Comparison of ENCODE assay signal across 24 cellular contexts in genomic region chr15:68990755-68991500, GRCh38. TPM values are rescaled to one million over a fixed set of nuclear protein-coding genes. Genes with fewer than 3 reads are reported as not detected.
DNase-seq lines count a peak whose midpoint lies in the region; ATAC-seq and TF ChIP-seq lines count a peak whose summit lies in the region.
"Had no signal": no experiment of that assay in that cellular context is flagged by ENCODE, and none has a peak within 500 bp of the region (broad histone marks: within the 10 kb centered on the region; RNA-seq: fewer than 3 reads in every experiment).

No MANE protein-coding gene starts in this region.

- no peak for ATAC-seq in activated CD4-positive, CD25-positive, alpha-beta regulatory T cell treated with anti-CD3 and anti-CD28 coated beads, Interleukin-2, amount 50 U/mL, for 24 hours
- ATAC-seq: activated T-cell treated with anti-CD3 and anti-CD28 coated beads, Interleukin-2, amount 50 U/mL, for 72 hours had no signal

- H3K9me3 Mint-ChIP-seq in brain = peaks cover 0 to 8% (median 0%) of the 10 kb centered on the region in 5 experiments
- H3K9me3 Mint-ChIP-seq: activated CD4-positive, alpha-beta T cell treated with anti-CD3 and anti-CD28 coated beads, Interleukin-2, amount 10 ng/mL, durations not matched to agents 7 days and 5 days; activated naive CD4-positive, alpha-beta T cell treated with anti-CD3 and anti-CD28 coated beads, Interleukin-2, amount 50 U/mL, for 24 hours; activated T-cell treated with anti-CD3 and anti-CD28 coated beads, Interleukin-2, amount 50 U/mL, for 72 hours; HFFc6; memory B cell had no signal

- peaks cover 39% of the 10 kb centered on the region for H3K4me1 Mint-ChIP-seq in brain
- H3K4me1 Mint-ChIP-seq: activated CD4-positive, alpha-beta T cell treated with anti-CD3 and anti-CD28 coated beads, Interleukin-2, amount 10 ng/mL, durations not matched to agents 7 days and 5 days; activated naive CD4-positive, alpha-beta T cell treated with anti-CD3 and anti-CD28 coated beads, Interleukin-2, amount 50 U/mL, for 24 hours; memory B cell had no signal

- DNase-seq in ELF-1 (ENCODE audit: low read depth, low spot score) (peak; percentile 21), NCI-H2171 treated with DMSO at 0.1 percent for 48 hours (lab: John Stamatoyannopoulos, UW) (peak; percentile 97), GM10266 (ENCODE audit: extremely low spot score) (no peak), dermis blood vessel endothelial cell (no peak), NCI-H1048 (lab: John Stamatoyannopoulos, UW) (no peak)
- DNase-seq: activated CD4-positive, alpha-beta T cell treated with anti-CD3 and anti-CD28 coated beads, Interleukin-2, amount 10 ng/mL, durations not matched to agents 7 days and 5 days; activated T-cell treated with anti-CD3 and anti-CD28 coated beads, Interleukin-2, amount 50 U/mL, for 72 hours; glutamatergic neuron; HFFc6; MG63; NCI-H1436; nucleus accumbens; stimulated activated CD4-positive, alpha-beta T cell treated with anti-CD3 and anti-CD28 coated beads, Interleukin-2, amount 100 ng/mL, for 24 hours; uterus had no signal

- H3K9me3 ChIP-seq in mesodermal cell (ENCODE audit: control insufficient read depth, low read length) = no peaks in the 10 kb centered on the region
- H3K9me3 ChIP-seq: BE2C, MG63, uterus had no signal

- H3K4me3 Mint-ChIP-seq in brain = no peak overlapping the region
- H3K4me3 Mint-ChIP-seq: activated CD4-positive, alpha-beta T cell treated with anti-CD3 and anti-CD28 coated beads, Interleukin-2, amount 10 ng/mL, durations not matched to agents 7 days and 5 days; activated naive CD4-positive, alpha-beta T cell treated with anti-CD3 and anti-CD28 coated beads, Interleukin-2, amount 50 U/mL, for 24 hours; activated T-cell treated with anti-CD3 and anti-CD28 coated beads, Interleukin-2, amount 50 U/mL, for 72 hours; HFFc6; memory B cell had no signal

- no peak for TF ChIP-seq CTCF in brain (conservative IDR thresholded peaks at IDR 0.05)
- TF ChIP-seq CTCF in GM10266 (IDR thresholded peaks at IDR 0.05; ENCODE audit: control insufficient read depth, insufficient read depth, low read depth, missing control alignments) = no peak

- H3K27ac ChIP-seq in mesodermal cell (ENCODE audit: low read depth, low read length, severe bottlenecking) = peak overlapping the region; percentile 79
- H3K27ac ChIP-seq: uterus had no signal

- H3K27me3 Mint-ChIP-seq in brain = peaks cover 7% of the 10 kb centered on the region
- H3K27me3 Mint-ChIP-seq: activated CD4-positive, alpha-beta T cell treated with anti-CD3 and anti-CD28 coated beads, Interleukin-2, amount 10 ng/mL, durations not matched to agents 7 days and 5 days had no signal

- H3K4me1 ChIP-seq in mesodermal cell (ENCODE audit: control insufficient read depth, insufficient read depth, low read length, poor library complexity, severe bottlenecking) = peaks cover 22% of the 10 kb centered on the region
- H3K4me1 ChIP-seq: uterus had no signal

- peak overlapping the region in 3 of 5 experiments; percentile 85 to 87 (median 87) for H3K27ac Mint-ChIP-seq in brain
- H3K27ac Mint-ChIP-seq: activated CD4-positive, alpha-beta T cell treated with anti-CD3 and anti-CD28 coated beads, Interleukin-2, amount 10 ng/mL, durations not matched to agents 7 days and 5 days; activated naive CD4-positive, alpha-beta T cell treated with anti-CD3 and anti-CD28 coated beads, Interleukin-2, amount 50 U/mL, for 24 hours; activated T-cell treated with anti-CD3 and anti-CD28 coated beads, Interleukin-2, amount 50 U/mL, for 72 hours; HFFc6; memory B cell had no signal

- WGBS in mesodermal cell (ENCODE audit: insufficient coverage in 2 of 2), 2 experiments = 77 to 82% methylated on average over 5 to 8 of the region's 10 CpGs

- H3K36me3 Mint-ChIP-seq in brain = no peaks in the 10 kb centered on the region
- H3K36me3 Mint-ChIP-seq: activated naive CD4-positive, alpha-beta T cell treated with anti-CD3 and anti-CD28 coated beads, Interleukin-2, amount 50 U/mL, for 24 hours; memory B cell had no signal

- H3K4me3 ChIP-seq in mesodermal cell (ENCODE audit: extremely low read depth, insufficient read depth, low read length, poor library complexity, severe bottlenecking) = no peak overlapping the region
- H3K4me3 ChIP-seq: MG63, skin epidermis, uterus had no signal

- H3K36me3 ChIP-seq in mesodermal cell (ENCODE audit: control insufficient read depth, insufficient read depth, low read length) = no peaks in the 10 kb centered on the region
- H3K36me3 ChIP-seq: BE2C, MG63, uterus had no signal

RNA-seq across cellular contexts. Expression of gene NOX5, which starts 23.6 kb away (rescaled TPM):
- polyA plus RNA-seq in brain (ENCODE audit: insufficient read depth, low read depth, low replicate concordance) = not detected
- polyA plus RNA-seq in mesodermal cell (2013, experiment 1 of 2) = 0.48 TPM
- 1.1 TPM for polyA plus RNA-seq in mesodermal cell (2013, experiment 2 of 2)
- under 0.01 TPM in 1 of 2 replicates, not detected in the other for total RNA-seq in dermis blood vessel endothelial cell
- total RNA-seq: A673; activated CD4-positive, alpha-beta T cell treated with anti-CD3 and anti-CD28 coated beads, Interleukin-2, amount 10 ng/mL, durations not matched to agents 7 days and 5 days; activated T-cell treated with anti-CD3 and anti-CD28 coated beads, Interleukin-2, amount 50 U/mL, for 72 hours; dermis microvascular lymphatic vessel endothelial cell; endothelial cell of umbilical vein had no signal

Comparison
In these comparisons a context has a peak if more than half of its experiments do, and no peak if none do; other contexts are left out.
1. DNase-seq: peak in ELF-1 (single experiment) and NCI-H2171 treated with DMSO at 0.1 percent for 48 hours (single experiment); none in GM10266 (single experiment), dermis blood vessel endothelial cell (single experiment) and NCI-H1048 (single experiment).